ENCODE assay signal across 18 cellular contexts in genomic region chr11:119112314-119113020, GRCh38. TPM values are rescaled to one million over a fixed set of nuclear protein-coding genes. Genes with fewer than 3 reads are reported as not detected.
DNase-seq lines count a peak whose midpoint lies in the region; ATAC-seq lines count a peak whose summit lies in the region.
"Had no signal": no experiment of that assay in that cellular context is flagged by ENCODE, and none has a peak within 500 bp of the region (broad histone marks: within the 10 kb centered on the region; RNA-seq: fewer than 3 reads in every experiment).

No MANE protein-coding gene starts in this region.

- POLR2A ChIA-PET in activated CD4-positive, alpha-beta T cell treated with anti-CD3 and anti-CD28 coated beads for 36 hours (lab: Charles Lee), result interaction anchor here (1.0 to 1.1 kb wide), 2 partner anchors 9 to 10 kb away, joined by 3 read pairs; partner anchors contain the start of gene HINFP

- H2AFZ ChIP-seq in neuronal stem cell (ENCODE audit: low read length), result no peak overlapping the region

- H3K4me1 ChIP-seq in neuronal stem cell (ENCODE audit: control insufficient read depth in 2 of 2, insufficient read depth in 1 of 2, low read depth in 1 of 2, low read length in 2 of 2), result peaks cover 6 to 8% of the 10 kb centered on the region in 2 donors

- CTCF ChIA-PET in activated CD4-positive, alpha-beta T cell treated with anti-CD3 and anti-CD28 coated beads for 36 hours (lab: Charles Lee), result interaction anchor here (0.6 to 0.8 kb wide), 2 partner anchors 57 to 212 kb away, joined by 3 to 5 read pairs; no protein-coding TSS in a partner anchor

- no peak overlapping the region for H2BK15ac ChIP-seq in neuronal stem cell (ENCODE audit: low read length)

- no peak overlapping the region for H4K91ac ChIP-seq in neuronal stem cell (ENCODE audit: low read depth, low read length, poor library complexity)

- H3K23ac ChIP-seq in neuronal stem cell (ENCODE audit: low read depth, low read length, poor library complexity), result peak overlapping the region; percentile 59

- H3K14ac ChIP-seq in neuronal stem cell (ENCODE audit: low read length), result no peak overlapping the region

- no peak overlapping the region for H2BK12ac ChIP-seq in neuronal stem cell (ENCODE audit: low read length)

- H3K9ac ChIP-seq in neuronal stem cell (ENCODE audit: low read depth, low read length, poor library complexity), result no peak overlapping the region

- no CpG with 5 or more reads among the region's 12 CpGs for WGBS in neuronal stem cell (ENCODE audit: extremely low coverage in 2 of 2, insufficient read length in 2 of 2, insufficient replicate concordance in 1 of 2), 2 donors

- intact Hi-C loops in activated CD4-positive, alpha-beta T cell treated with anti-CD3 and anti-CD28 coated beads for 36 hours (cut with DNase I, micrococcal nuclease), result no loop called here

- DNase-seq in activated CD4-positive, alpha-beta T cell treated with anti-CD3 and anti-CD28 coated beads for 36 hours, result no peak
- DNase-seq in activated CD4-positive, alpha-beta T cell treated with anti-CD3 and anti-CD28 coated beads for 4 hours, result no peak
- no peak for DNase-seq in activated naive CD4-positive, alpha-beta T cell treated with anti-CD3 and anti-CD28 coated beads, Interleukin-2, amount 50 U/mL, for 72 hours (ENCODE audit: low spot score in 2 of 2)
- DNase-seq in activated naive CD4-positive, alpha-beta T cell (lab: John Stamatoyannopoulos, UW), result no peak
- no peak for DNase-seq in activated naive CD8-positive, alpha-beta T cell treated with anti-CD3 and anti-CD28 coated beads for 36 hours
- no peak for DNase-seq in neuronal stem cell (ENCODE audit: low spot score)
- DNase-seq in superior temporal gyrus (ENCODE audit: extremely low spot score), result no peak
- DNase-seq in pons (ENCODE audit: low spot score), result no peak
- DNase-seq: NCI-H1417 treated with DMSO at 0.1 percent for 48 hours, NCI-H187 treated with DMSO at 0.1 percent for 48 hours, NCI-H2227 treated with DMSO at 0.1 percent for 48 hours, NCI-H524, NCI-H82 had no signal

- no peak overlapping the region for H2BK120ac ChIP-seq in neuronal stem cell (ENCODE audit: low read depth, low read length)

- peak overlapping the region; percentile 21 for H3K27ac Mint-ChIP-seq in activated CD4-positive, alpha-beta T cell treated with anti-CD3 and anti-CD28 coated beads for 36 hours
- peak overlapping the region; percentile 10 to 70 for H3K27ac Mint-ChIP-seq in activated naive CD4-positive, alpha-beta T cell treated with anti-CD3 and anti-CD28 coated beads, Interleukin-2, amount 50 U/mL, for 72 hours
- peak overlapping the region; percentile 35 for H3K27ac Mint-ChIP-seq in activated naive CD8-positive, alpha-beta T cell treated with anti-CD3 and anti-CD28 coated beads for 36 hours

- peaks cover 0 to 5% (median 0%) of the 10 kb centered on the region in 3 experiments for H3K27me3 ChIP-seq in neuronal stem cell (ENCODE audit: control insufficient read depth in 3 of 3, insufficient read depth in 3 of 3, low read depth in 1 of 3, low read length in 3 of 3)

- no peak overlapping the region for H3K4me3 Mint-ChIP-seq in activated CD4-positive, alpha-beta T cell treated with anti-CD3 and anti-CD28 coated beads for 36 hours
- no peak overlapping the region for H3K4me3 Mint-ChIP-seq in activated naive CD8-positive, alpha-beta T cell treated with anti-CD3 and anti-CD28 coated beads for 36 hours

- H3K27me3 Mint-ChIP-seq in activated CD4-positive, alpha-beta T cell treated with anti-CD3 and anti-CD28 coated beads for 36 hours, result no peaks in the 10 kb centered on the region
- no peaks in the 10 kb centered on the region for H3K27me3 Mint-ChIP-seq in activated naive CD8-positive, alpha-beta T cell treated with anti-CD3 and anti-CD28 coated beads for 36 hours

- no peaks in the 10 kb centered on the region for H3K79me1 ChIP-seq in neuronal stem cell (ENCODE audit: low read depth, low read length)

- H2BK5ac ChIP-seq in neuronal stem cell (ENCODE audit: low read length), result no peak overlapping the region

- no peak overlapping the region for H4K8ac ChIP-seq in neuronal stem cell (ENCODE audit: low read depth, low read length)

- peaks cover 47% of the 10 kb centered on the region for H3K36me3 Mint-ChIP-seq in activated CD4-positive, alpha-beta T cell treated with anti-CD3 and anti-CD28 coated beads for 36 hours (ENCODE audit: low read depth)
- H3K36me3 Mint-ChIP-seq in activated naive CD4-positive, alpha-beta T cell treated with anti-CD3 and anti-CD28 coated beads, Interleukin-2, amount 50 U/mL, for 72 hours, result peaks cover 42 to 46% of the 10 kb centered on the region in 2 donors
- peaks cover 52% of the 10 kb centered on the region for H3K36me3 Mint-ChIP-seq in activated naive CD8-positive, alpha-beta T cell treated with anti-CD3 and anti-CD28 coated beads for 36 hours

- H3K4me2 ChIP-seq in neuronal stem cell (ENCODE audit: insufficient read depth, low read length, poor library complexity, severe bottlenecking), result no peak overlapping the region

- H3K4me3 ChIP-seq in neuronal stem cell (ENCODE audit: low read length in 2 of 2), result no peak overlapping the region

- peaks cover 40% of the 10 kb centered on the region for H3K4me1 Mint-ChIP-seq in activated CD4-positive, alpha-beta T cell treated with anti-CD3 and anti-CD28 coated beads for 36 hours
- H3K4me1 Mint-ChIP-seq in activated naive CD8-positive, alpha-beta T cell treated with anti-CD3 and anti-CD28 coated beads for 36 hours, result peaks cover 38% of the 10 kb centered on the region

- peaks cover 6 to 37% of the 10 kb centered on the region in 2 donors for H3K36me3 ChIP-seq in neuronal stem cell (replicated peaks in 1 of 2; ENCODE audit: control insufficient read depth in 2 of 2, insufficient read depth in 2 of 2, low read length in 2 of 2)

- ATAC-seq in activated CD4-positive, alpha-beta T cell treated with anti-CD3 and anti-CD28 coated beads for 36 hours, result no peak
- no peak for ATAC-seq in activated naive CD4-positive, alpha-beta T cell treated with anti-CD3 and anti-CD28 coated beads, Interleukin-2, amount 50 U/mL, for 72 hours

- no peaks in the 10 kb centered on the region for H3K9me3 ChIP-seq in neuronal stem cell (replicated peaks in 1 of 2; ENCODE audit: control insufficient read depth in 2 of 2, insufficient read depth in 1 of 2, low read depth in 1 of 2, low read length in 2 of 2)
- H3K9me3 ChIP-seq: Caco-2 had no signal

- no peak overlapping the region for H2AK5ac ChIP-seq in neuronal stem cell (ENCODE audit: low read depth, low read length)

- H3K4ac ChIP-seq in neuronal stem cell (ENCODE audit: low read length), result no peak overlapping the region

- H3K9me3 Mint-ChIP-seq in activated CD4-positive, alpha-beta T cell treated with anti-CD3 and anti-CD28 coated beads for 36 hours (ENCODE audit: low read depth), result no peaks in the 10 kb centered on the region
- no peaks in the 10 kb centered on the region for H3K9me3 Mint-ChIP-seq in activated naive CD4-positive, alpha-beta T cell treated with anti-CD3 and anti-CD28 coated beads, Interleukin-2, amount 50 U/mL, for 72 hours
- no peaks in the 10 kb centered on the region for H3K9me3 Mint-ChIP-seq in activated naive CD8-positive, alpha-beta T cell treated with anti-CD3 and anti-CD28 coated beads for 36 hours

- no peak overlapping the region for H3K27ac ChIP-seq in neuronal stem cell (replicated peaks; ENCODE audit: low read length)
- H3K27ac ChIP-seq: 22Rv1, HL-60 had no signal

- no peak overlapping the region for H3K18ac ChIP-seq in neuronal stem cell (ENCODE audit: low read length)

RNA-seq across cellular contexts. Expression of gene C2CD2L, which starts 5.3 kb away (rescaled TPM):
- total RNA-seq in activated CD4-positive, alpha-beta T cell treated with anti-CD3 and anti-CD28 coated beads for 36 hours, result 10 to 100 TPM; 15.9 to 16.3 TPM
- 10 to 100 TPM; 19.1 to 43.2 TPM for total RNA-seq in activated naive CD4-positive, alpha-beta T cell treated with anti-CD3 and anti-CD28 coated beads, Interleukin-2, amount 50 U/mL, for 72 hours
- total RNA-seq in activated naive CD8-positive, alpha-beta T cell treated with anti-CD3 and anti-CD28 coated beads for 36 hours, result 10 to 100 TPM; 19.3 to 20.0 TPM
- polyA plus RNA-seq in neuronal stem cell (2013, experiment 1 of 2), result 5.7 TPM
- 4.9 TPM for polyA plus RNA-seq in neuronal stem cell (2013, experiment 2 of 2)

RNA-seq across cellular contexts. Expression of gene HINFP, which starts 8.9 kb away (rescaled TPM):
- total RNA-seq in activated CD4-positive, alpha-beta T cell treated with anti-CD3 and anti-CD28 coated beads for 36 hours, result 10 to 100 TPM; 24.0 to 27.2 TPM
- total RNA-seq in activated naive CD4-positive, alpha-beta T cell treated with anti-CD3 and anti-CD28 coated beads, Interleukin-2, amount 50 U/mL, for 72 hours, result 10 to 100 TPM; 38.0 to 53.3 TPM
- total RNA-seq in activated naive CD8-positive, alpha-beta T cell treated with anti-CD3 and anti-CD28 coated beads for 36 hours, result 10 to 100 TPM; 20.3 to 21.5 TPM
- 22.9 TPM for polyA plus RNA-seq in neuronal stem cell (2013, experiment 1 of 2)
- 22.7 TPM for polyA plus RNA-seq in neuronal stem cell (2013, experiment 2 of 2)

RNA-seq across cellular contexts. Expression of gene DPAGT1, which starts 10.8 kb away (rescaled TPM):
- total RNA-seq in activated CD4-positive, alpha-beta T cell treated with anti-CD3 and anti-CD28 coated beads for 36 hours, result 10 to 100 TPM; 57.8 to 73.5 TPM
- 10 to 100 TPM; 74.7 to 79.9 TPM for total RNA-seq in activated naive CD4-positive, alpha-beta T cell treated with anti-CD3 and anti-CD28 coated beads, Interleukin-2, amount 50 U/mL, for 72 hours
- 10 to 100 TPM; 58.3 to 63.6 TPM for total RNA-seq in activated naive CD8-positive, alpha-beta T cell treated with anti-CD3 and anti-CD28 coated beads for 36 hours
- 31.0 TPM for polyA plus RNA-seq in neuronal stem cell (2013, experiment 1 of 2)
- polyA plus RNA-seq in neuronal stem cell (2013, experiment 2 of 2), result 31.0 TPM

RNA-seq across cellular contexts. Expression of gene HMBS, which starts 27.8 kb away (rescaled TPM):
- total RNA-seq in activated CD4-positive, alpha-beta T cell treated with anti-CD3 and anti-CD28 coated beads for 36 hours, result 10 to 100 TPM; 39.8 to 41.8 TPM
- total RNA-seq in activated naive CD4-positive, alpha-beta T cell treated with anti-CD3 and anti-CD28 coated beads, Interleukin-2, amount 50 U/mL, for 72 hours, result 10 to 100 TPM; 20.0 to 35.7 TPM
- 10 to 100 TPM; 42.1 to 43.0 TPM for total RNA-seq in activated naive CD8-positive, alpha-beta T cell treated with anti-CD3 and anti-CD28 coated beads for 36 hours
- 36.5 TPM for polyA plus RNA-seq in neuronal stem cell (2013, experiment 1 of 2)
- polyA plus RNA-seq in neuronal stem cell (2013, experiment 2 of 2), result 37.2 TPM

RNA-seq across cellular contexts. Expression of gene ABCG4, which starts 36.4 kb away (rescaled TPM):
- total RNA-seq in activated CD4-positive, alpha-beta T cell treated with anti-CD3 and anti-CD28 coated beads for 36 hours, result not detected
- total RNA-seq in activated naive CD4-positive, alpha-beta T cell treated with anti-CD3 and anti-CD28 coated beads, Interleukin-2, amount 50 U/mL, for 72 hours, result under 1 TPM; 0.12 to 0.25 TPM
- under 1 TPM; 0.12 to 0.22 TPM for total RNA-seq in activated naive CD8-positive, alpha-beta T cell treated with anti-CD3 and anti-CD28 coated beads for 36 hours
- polyA plus RNA-seq in neuronal stem cell (2013, experiment 1 of 2), result 0.31 TPM
- polyA plus RNA-seq in neuronal stem cell (2013, experiment 2 of 2), result 0.36 TPM
- total RNA-seq: HT1080, MCF 10A had no signal
